Comparison of ENCODE assay signal across 19 cellular contexts in the genomic region with DNA sequence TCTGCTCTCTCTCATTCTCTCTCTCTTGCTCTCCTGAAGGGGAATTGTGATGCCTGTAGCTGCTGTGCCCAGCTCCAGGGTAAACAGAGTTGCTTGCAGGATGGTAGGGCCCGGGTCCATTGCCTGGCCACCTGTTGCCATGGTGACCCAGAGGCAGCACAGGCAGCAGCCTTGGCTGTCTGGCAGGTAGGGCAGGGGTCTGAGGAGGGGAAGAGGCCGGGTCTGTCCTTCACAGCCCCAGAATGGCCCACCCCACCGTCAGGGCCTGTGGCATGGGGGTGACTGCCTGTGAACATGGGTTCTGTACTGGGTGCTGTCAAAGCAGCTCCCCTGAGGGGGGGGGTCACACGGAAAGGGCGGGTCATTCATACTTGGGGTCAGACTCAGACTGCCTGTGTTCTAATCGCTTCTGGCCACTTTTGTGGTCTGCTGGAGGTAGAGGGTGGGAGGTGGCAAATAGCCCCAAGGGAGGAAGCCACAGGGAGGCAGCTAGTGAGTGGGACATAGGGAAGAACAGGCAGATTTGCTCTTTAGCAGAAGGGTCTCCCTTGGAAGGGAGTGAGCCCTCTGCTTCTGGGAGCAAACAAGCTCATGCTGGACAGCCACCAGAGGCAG.
DNase-seq lines count a peak whose midpoint lies in the region; ATAC-seq and TF ChIP-seq lines count a peak whose summit lies in the region.
"Had no signal": no experiment of that assay in that cellular context is flagged by ENCODE, and none has a peak within 500 bp of the region (broad histone marks: within the 10 kb centered on the region; RNA-seq: fewer than 3 reads in every experiment).

No MANE protein-coding gene starts in this region.

- H3K27ac ChIP-seq in HUES48 (ENCODE audit: low read depth, low read length), result peak overlapping the region; percentile 54
- H3K27ac ChIP-seq in brain microvascular endothelial cell, result no peak overlapping the region
- H3K27ac ChIP-seq: KMS-11 had no signal

- H3K9ac ChIP-seq in HUES48 (ENCODE audit: low read depth, low read length), result no peak overlapping the region
- H3K9ac ChIP-seq: KMS-11 had no signal

- TF ChIP-seq CTCF in brain microvascular endothelial cell (IDR thresholded peaks at IDR 0.05; ENCODE audit: low read depth, low read length, missing control alignments), result peak; percentile 2
- no peak for TF ChIP-seq CTCF in nephron progenitor cell (IDR thresholded peaks at IDR 0.05)

- no peak for ATAC-seq in GM19397 (IDR thresholded peaks at IDR 0.05; ENCODE audit: unreplicated experiment)
- ATAC-seq: stimulated activated naive B cell treated with anti-CD40 and anti-IgM and Interleukin-4, amounts not matched to agents 10 μg/mL and 1 μg/mL and 100 μg/mL, for 72 hours had no signal

- H3K27ac Mint-ChIP-seq in nephron progenitor cell, result peak overlapping the region; percentile 79
- H3K27ac Mint-ChIP-seq: activated B cell treated with CpG ODN at 0.5 μM for 24 hours; activated naive CD4-positive, alpha-beta T cell treated with anti-CD3 and anti-CD28 coated beads for 36 hours; stimulated activated naive B cell treated with anti-CD40 and anti-IgM and Interleukin-4, amounts not matched to agents 10 μg/mL and 1 μg/mL and 100 μg/mL, for 72 hours had no signal

- peaks cover 12% of the 10 kb centered on the region for H3K27me3 Mint-ChIP-seq in nephron progenitor cell (ENCODE audit: low read depth, poor library complexity)

- H3K36me3 Mint-ChIP-seq in nephron progenitor cell (ENCODE audit: low read depth), result no peaks in the 10 kb centered on the region
- H3K36me3 Mint-ChIP-seq: stimulated activated naive B cell treated with anti-CD40 and anti-IgM and Interleukin-4, amounts not matched to agents 10 μg/mL and 1 μg/mL and 100 μg/mL, for 72 hours had no signal

- H3K4me1 ChIP-seq in HUES48 (ENCODE audit: control insufficient read depth, insufficient read depth, low read length), result peaks cover 33% of the 10 kb centered on the region

- H3K4me1 Mint-ChIP-seq in nephron progenitor cell, result peaks cover 64% of the 10 kb centered on the region
- H3K4me1 Mint-ChIP-seq: activated B cell treated with CpG ODN at 0.5 μM for 24 hours had no signal

- H3K4me3 ChIP-seq in HUES48 (ENCODE audit: low read depth, low read length), result no peak overlapping the region
- no peak overlapping the region for H3K4me3 ChIP-seq in brain microvascular endothelial cell (ENCODE audit: low read depth, low read length)

- H3K36me3 ChIP-seq in HUES48 (ENCODE audit: control insufficient read depth, insufficient read depth, low read length), result no peaks in the 10 kb centered on the region
- no peaks in the 10 kb centered on the region for H3K36me3 ChIP-seq in brain microvascular endothelial cell (replicated peaks)

- no peaks in the 10 kb centered on the region for H3K9me3 Mint-ChIP-seq in nephron progenitor cell
- H3K9me3 Mint-ChIP-seq: activated B cell treated with CpG ODN at 0.5 μM for 24 hours; activated naive CD4-positive, alpha-beta T cell treated with anti-CD3 and anti-CD28 coated beads for 36 hours; stimulated activated naive B cell treated with anti-CD40 and anti-IgM and Interleukin-4, amounts not matched to agents 10 μg/mL and 1 μg/mL and 100 μg/mL, for 72 hours had no signal

- H3K27me3 ChIP-seq in HUES48 (ENCODE audit: control insufficient read depth, insufficient read depth, low read length) (no peaks in the 10 kb centered on the region), brain microvascular endothelial cell (replicated peaks) (no peaks in the 10 kb centered on the region)

- H3K4me3 Mint-ChIP-seq in nephron progenitor cell, result peak overlapping the region; percentile 33
- H3K4me3 Mint-ChIP-seq: activated B cell treated with CpG ODN at 0.5 μM for 24 hours; activated naive CD4-positive, alpha-beta T cell treated with anti-CD3 and anti-CD28 coated beads for 36 hours; stimulated activated naive B cell treated with anti-CD40 and anti-IgM and Interleukin-4, amounts not matched to agents 10 μg/mL and 1 μg/mL and 100 μg/mL, for 72 hours had no signal

- in situ Hi-C loops in brain microvascular endothelial cell (cut with HindIII; ENCODE audit: low pct_ligation_motif_present, low sequenced_read_pairs), result no loop called here

- no peaks in the 10 kb centered on the region for H3K9me3 ChIP-seq in HUES48 (ENCODE audit: control insufficient read depth, insufficient read depth, low read length)

- DNase-seq in CMK (ENCODE audit: low read depth) (peak; percentile 77), brain microvascular endothelial cell (no peak), nephron progenitor cell (no peak), AG08396 (ENCODE audit: low spot score) (no peak), SW480 (ENCODE audit: low spot score) (no peak)
- no peak for DNase-seq in stimulated activated CD4-positive, alpha-beta T cell treated with anti-CD3 and anti-CD28 coated beads, Interleukin-2, amount 100 ng/mL, for 24 hours
- DNase-seq: activated B cell treated with CpG ODN at 0.5 μM for 24 hours; activated naive CD4-positive, alpha-beta T cell treated with anti-CD3 and anti-CD28 coated beads for 36 hours; C1 segment of cervical spinal cord; effector CD4-positive, alpha-beta T cell; HCEC 1CT; NCI-H1436 treated with DMSO at 0.1 percent for 48 hours; NCI-H510A; PC-3; stimulated activated naive B cell treated with anti-CD40 and anti-IgM and Interleukin-4, amounts not matched to agents 10 μg/mL and 1 μg/mL and 100 μg/mL, for 72 hours; SW 1271 had no signal
